9 cellular contexts compared by ENCODE assay signal in genomic region chr11:118915396-118915795, GRCh38. TPM values are rescaled to one million over a fixed set of nuclear protein-coding genes. Genes with fewer than 3 reads are reported as not detected.
DNase-seq lines count a peak whose midpoint lies in the region; ATAC-seq and TF ChIP-seq lines count a peak whose summit lies in the region.
"Had no signal": no experiment of that assay in that cellular context is flagged by ENCODE, and none has a peak within 500 bp of the region (broad histone marks: within the 10 kb centered on the region; RNA-seq: fewer than 3 reads in every experiment).

No MANE protein-coding gene starts in this region.

- peak overlapping the region; percentile 73 for H3K27ac ChIP-seq in KOPT-K1 (ENCODE audit: low read depth, low read length, poor library complexity, severe bottlenecking)
- H3K27ac ChIP-seq in left lung, result peak overlapping the region; percentile 82 to 89
- H3K27ac ChIP-seq in stomach smooth muscle (ENCODE audit: low read length), result peak overlapping the region; percentile 95
- H3K27ac ChIP-seq: SJSA1 had no signal

- peak overlapping the region; percentile 69 to 80 for H3K9ac ChIP-seq in stomach smooth muscle (ENCODE audit: low read length in 2 of 2)

- TF ChIP-seq CTCF in left lung (IDR thresholded peaks at IDR 0.05), result no peak

- peak overlapping the region; percentile 94 to 96 for H3K27ac Mint-ChIP-seq in activated naive CD4-positive, alpha-beta T cell treated with anti-CD3 and anti-CD28 coated beads, Interleukin-2, amount 50 U/mL, for 72 hours

- H3K4me1 ChIP-seq in left lung (peaks cover 96 to 98% of the 10 kb centered on the region in 2 donors), stomach smooth muscle (ENCODE audit: control insufficient read depth, insufficient read depth, low read length) (peaks cover 97% of the 10 kb centered on the region)

- peaks cover 0 to 6% of the 10 kb centered on the region in 2 donors for H3K27me3 ChIP-seq in left lung
- H3K27me3 ChIP-seq in stomach smooth muscle (ENCODE audit: control insufficient read depth in 1 of 2, insufficient read depth in 2 of 2, low read length in 2 of 2), result no peaks in the 10 kb centered on the region
- H3K27me3 ChIP-seq: SJSA1 had no signal

- DNase-seq in activated naive CD4-positive, alpha-beta T cell treated with anti-CD3 and anti-CD28 coated beads, Interleukin-2, amount 50 U/mL, for 72 hours (ENCODE audit: low spot score in 2 of 2), result no peak
- DNase-seq in left lung, result peak in 1 of 2 donors; percentile 23
- DNase-seq in left colon, result no peak
- DNase-seq in NCI-H1694 (lab: John Stamatoyannopoulos, UW), result no peak
- DNase-seq in NCI-H1436 (lab: John Stamatoyannopoulos, UW), result no peak

- H3K36me3 ChIP-seq in KOPT-K1 (ENCODE audit: insufficient read depth, low read length) (no peaks in the 10 kb centered on the region), left lung (no peaks in the 10 kb centered on the region), stomach smooth muscle (ENCODE audit: control insufficient read depth in 2 of 2, insufficient read depth in 2 of 2, low read length in 2 of 2) (peaks cover 0 to 2% of the 10 kb centered on the region in 2 donors)

- no peaks in the 10 kb centered on the region for H3K36me3 Mint-ChIP-seq in activated naive CD4-positive, alpha-beta T cell treated with anti-CD3 and anti-CD28 coated beads, Interleukin-2, amount 50 U/mL, for 72 hours

- no peak for ATAC-seq in activated naive CD4-positive, alpha-beta T cell treated with anti-CD3 and anti-CD28 coated beads, Interleukin-2, amount 50 U/mL, for 72 hours
- no peak for ATAC-seq in left lung
- no peak for ATAC-seq in left colon

- no peaks in the 10 kb centered on the region for H3K9me3 ChIP-seq in KOPT-K1 (ENCODE audit: insufficient read depth, low read length, poor library complexity, severe bottlenecking)
- H3K9me3 ChIP-seq in left lung, result no peaks in the 10 kb centered on the region
- H3K9me3 ChIP-seq in stomach smooth muscle (ENCODE audit: control insufficient read depth in 2 of 2, low read length in 2 of 2), result no peaks in the 10 kb centered on the region
- H3K9me3 ChIP-seq: SJSA1 had no signal

- intact Hi-C loops in left lung (cut with DNase I), result no loop called here
- intact Hi-C loops in left colon (cut with DNase I, micrococcal nuclease), result no loop called here

- no peaks in the 10 kb centered on the region for H3K9me3 Mint-ChIP-seq in activated naive CD4-positive, alpha-beta T cell treated with anti-CD3 and anti-CD28 coated beads, Interleukin-2, amount 50 U/mL, for 72 hours

- no peak overlapping the region for H3K4me3 ChIP-seq in left lung
- peak overlapping the region in 1 of 2 donors; percentile 61 for H3K4me3 ChIP-seq in stomach smooth muscle (ENCODE audit: low read length in 2 of 2)
- H3K4me3 ChIP-seq: SJSA1 had no signal

RNA-seq across cellular contexts. Expression of gene BCL9L, which starts 10.3 kb away (rescaled TPM):
- 10 to 100 TPM; 46.6 to 57.4 TPM for total RNA-seq in activated naive CD4-positive, alpha-beta T cell treated with anti-CD3 and anti-CD28 coated beads, Interleukin-2, amount 50 U/mL, for 72 hours
- 10 to 100 TPM; 79.4 to 88.9 TPM for total RNA-seq in left lung
- total RNA-seq in left colon, result 10 to 100 TPM; 36.4 to 36.5 TPM

RNA-seq across cellular contexts. Expression of gene CXCR5, which starts 31.7 kb away (rescaled TPM):
- 10 to 100 TPM in 1 of 2 donors, 1 to 10 TPM in 1; 9.3 to 25.9 TPM for total RNA-seq in activated naive CD4-positive, alpha-beta T cell treated with anti-CD3 and anti-CD28 coated beads, Interleukin-2, amount 50 U/mL, for 72 hours
- total RNA-seq in left lung (under 1 TPM in 1 of 2 donors, not detected in 1; 0.10 TPM), left colon (under 1 TPM; 0.12 to 0.39 TPM)
- total RNA-seq: SJSA1 had no signal

RNA-seq across cellular contexts. Expression of gene UPK2, which starts 40.7 kb away (rescaled TPM):
- total RNA-seq in activated naive CD4-positive, alpha-beta T cell treated with anti-CD3 and anti-CD28 coated beads, Interleukin-2, amount 50 U/mL, for 72 hours, result 1 to 10 TPM in 1 of 2 donors, under 1 TPM in 1; 0.80 to 2.0 TPM
- total RNA-seq in left lung, result not detected
- total RNA-seq in left colon, result not detected
- total RNA-seq: mucosa of gallbladder, SJSA1 had no signal

RNA-seq across cellular contexts. Expression of gene FOXR1, which starts 56.2 kb away (rescaled TPM):
- total RNA-seq in activated naive CD4-positive, alpha-beta T cell treated with anti-CD3 and anti-CD28 coated beads, Interleukin-2, amount 50 U/mL, for 72 hours, result not detected
- total RNA-seq in left lung, result not detected
- not detected for total RNA-seq in left colon
- total RNA-seq: mucosa of gallbladder, SJSA1 had no signal

Comparison
In these comparisons a context has a peak if more than half of its experiments do, and no peak if none do; other contexts are left out.
1. RNA of gene CXCR5, which starts 31.7 kb away (total RNA-seq): 9.3 to 25.9 TPM in activated naive CD4-positive, alpha-beta T cell treated with anti-CD3 and anti-CD28 coated beads, Interleukin-2, amount 50 U/mL, for 72 hours; 0.12 to 0.39 TPM in left colon and 0.10 TPM in left lung; every median in the first group is over 4 times any median in the second.
2. Peak in every context shown above with its lines, with median percentiles within 50 percentile points of each other: H3K27ac ChIP-seq.